1 cellular context compared by ENCODE assay signal in the genomic region with DNA sequence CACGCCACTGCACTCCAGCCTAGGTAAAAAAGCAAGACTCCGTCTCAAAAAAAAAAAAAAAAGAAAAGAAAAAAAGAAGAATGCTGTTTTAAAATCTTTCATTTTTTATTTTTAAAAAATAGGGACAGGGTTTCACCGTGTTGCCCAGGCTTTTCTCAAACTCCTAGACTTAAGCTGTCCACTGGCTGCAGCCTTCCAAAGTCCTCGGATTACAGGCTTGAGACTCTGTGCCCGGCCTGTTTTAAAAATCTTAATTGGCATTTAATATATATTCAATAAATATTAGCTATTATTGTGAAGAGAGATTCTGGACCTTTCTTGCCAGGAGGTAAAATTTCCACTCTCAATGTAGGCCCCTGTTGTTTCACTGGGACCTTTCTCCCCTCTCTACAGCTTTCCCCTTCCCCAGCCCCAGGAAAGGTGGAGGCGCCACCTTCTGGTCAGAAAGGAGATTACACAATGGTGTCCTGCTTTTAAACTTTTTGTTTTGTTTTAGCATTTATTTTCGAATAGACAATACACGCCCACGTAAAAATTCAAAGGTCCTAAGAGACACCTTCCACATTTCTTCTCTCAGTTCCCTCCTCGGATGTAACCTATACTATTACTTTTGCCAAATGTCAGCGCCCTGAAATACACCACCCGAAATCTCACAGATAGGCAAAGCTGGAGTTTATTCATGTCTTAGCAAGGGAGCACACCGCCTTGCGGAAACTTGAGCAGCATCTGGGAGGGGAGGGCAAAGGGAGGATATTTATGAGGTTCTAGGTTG.
TF ChIP-seq lines count a peak whose summit lies in the region.

No MANE protein-coding gene starts in this region.

TF ChIP-seq in K562, 482 proteins besides CTCF, POLR2A, EP300 and RAD21 (continued from another document):
- TF ChIP-seq, protein P1, sequence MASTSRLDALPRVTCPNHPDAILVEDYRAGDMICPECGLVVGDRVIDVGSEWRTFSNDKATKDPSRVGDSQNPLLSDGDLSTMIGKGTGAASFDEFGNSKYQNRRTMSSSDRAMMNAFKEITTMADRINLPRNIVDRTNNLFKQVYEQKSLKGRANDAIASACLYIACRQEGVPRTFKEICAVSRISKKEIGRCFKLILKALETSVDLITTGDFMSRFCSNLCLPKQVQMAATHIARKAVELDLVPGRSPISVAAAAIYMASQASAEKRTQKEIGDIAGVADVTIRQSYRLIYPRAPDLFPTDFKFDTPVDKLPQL (IDR thresholded peaks at IDR 0.05; ENCODE audit: extremely low read depth, insufficient read length): no peak
- 0 out of 2 replicates have a peak, but pooled peaks have one; percentile 51 for TF ChIP-seq ADNP (tag; IDR thresholded peaks at IDR 0.05)
- no peak for TF ChIP-seq MAZ (CRISPR knock-in tag; conservative IDR thresholded peaks at IDR 0.05 in 1 of 2, IDR thresholded peaks at IDR 0.05 in 1 of 2)
- peak; percentile 22; the same call in 1 of the 2 replicates for TF ChIP-seq CEBPG (CRISPR knock-in tag; IDR thresholded peaks at IDR 0.05)
- TF ChIP-seq CEBPG (tag; conservative IDR thresholded peaks at IDR 0.05 in 1 of 2, IDR thresholded peaks at IDR 0.05 in 1 of 2): peak in 1 of 2 experiments; percentile 72; a peak in 3 of 4 replicates
- no peak for TF ChIP-seq ZSCAN32 (CRISPR knock-in tag; IDR thresholded peaks at IDR 0.05)
- TF ChIP-seq, protein P2, sequence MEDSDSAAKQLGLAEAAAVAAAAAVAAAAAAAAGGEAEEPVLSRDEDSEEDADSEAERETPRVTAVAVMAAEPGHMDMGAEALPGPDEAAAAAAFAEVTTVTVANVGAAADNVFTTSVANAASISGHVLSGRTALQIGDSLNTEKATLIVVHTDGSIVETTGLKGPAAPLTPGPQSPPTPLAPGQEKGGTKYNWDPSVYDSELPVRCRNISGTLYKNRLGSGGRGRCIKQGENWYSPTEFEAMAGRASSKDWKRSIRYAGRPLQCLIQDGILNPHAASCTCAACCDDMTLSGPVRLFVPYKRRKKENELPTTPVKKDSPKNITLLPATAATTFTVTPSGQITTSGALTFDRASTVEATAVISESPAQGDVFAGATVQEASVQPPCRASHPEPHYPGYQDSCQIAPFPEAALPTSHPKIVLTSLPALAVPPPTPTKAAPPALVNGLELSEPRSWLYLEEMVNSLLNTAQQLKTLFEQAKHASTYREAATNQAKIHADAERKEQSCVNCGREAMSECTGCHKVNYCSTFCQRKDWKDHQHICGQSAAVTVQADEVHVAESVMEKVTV (CRISPR knock-in tag; IDR thresholded peaks at IDR 0.05): peak; percentile 64
- TF ChIP-seq EGR1 (conservative IDR thresholded peaks at IDR 0.05): peak; percentile 75
- TF ChIP-seq GABPA (tag; conservative IDR thresholded peaks at IDR 0.05; ENCODE audit: low read depth): 0 out of 2 replicates have a peak, but pooled peaks have one; percentile 12
- peak; percentile 36; the same call in 1 of the 2 replicates for TF ChIP-seq ZFX (CRISPR knock-in tag; IDR thresholded peaks at IDR 0.05)
- peak; percentile 57; the same call in 1 of the 2 replicates for TF ChIP-seq CEBPB (tag; IDR thresholded peaks at IDR 0.05)
TF ChIP-seq in K562: peak in this region for 8.
